27 cellular contexts compared by ENCODE assay signal in genomic region chr10:112208292-112208691, GRCh38. TPM values are rescaled to one million over a fixed set of nuclear protein-coding genes. Genes with fewer than 3 reads are reported as not detected.
DNase-seq lines count a peak whose midpoint lies in the region; ATAC-seq and TF ChIP-seq lines count a peak whose summit lies in the region.
"Had no signal": no experiment of that assay in that cellular context is flagged by ENCODE, and none has a peak within 500 bp of the region (broad histone marks: within the 10 kb centered on the region; RNA-seq: fewer than 3 reads in every experiment).

No MANE protein-coding gene starts in this region.

- peak overlapping the region; percentile 71 for H3K9ac ChIP-seq in mesenchymal stem cell (ENCODE audit: low read length)

- H3K36me3 Mint-ChIP-seq in brain, result no peaks in the 10 kb centered on the region
- H3K36me3 Mint-ChIP-seq: activated CD4-positive, alpha-beta memory T cell treated with anti-CD3 and anti-CD28 coated beads for 36 hours had no signal

- H3K27me3 Mint-ChIP-seq in brain, result no peaks in the 10 kb centered on the region

- intact Hi-C loops in Right ventricle myocardium superior (cut with DNase I) (no loop called here), cardiac septum (cut with DNase I) (no loop called here), posterior vena cava (cut with DNase I) (no loop called here)

- H2AK5ac ChIP-seq in mesenchymal stem cell (ENCODE audit: low read length, severe bottlenecking), result no peak overlapping the region

- H3K27me3 ChIP-seq in mesenchymal stem cell (ENCODE audit: control insufficient read depth in 1 of 2, insufficient read depth in 1 of 2, low read length in 2 of 2), result no peaks in the 10 kb centered on the region
- no peaks in the 10 kb centered on the region for H3K27me3 ChIP-seq in effector memory CD4-positive, alpha-beta T cell (replicated peaks; ENCODE audit: control insufficient read depth, insufficient read depth, low read length, poor library complexity, severe bottlenecking)
- H3K27me3 ChIP-seq: ovary, right atrium auricular region had no signal

- no peak overlapping the region for H3K14ac ChIP-seq in mesenchymal stem cell (ENCODE audit: low read length in 2 of 2)

- no peaks in the 10 kb centered on the region for H3K9me3 ChIP-seq in mesenchymal stem cell (ENCODE audit: control insufficient read depth, low read length)
- H3K9me3 ChIP-seq in effector memory CD4-positive, alpha-beta T cell (ENCODE audit: control insufficient read depth, low read length), result no peaks in the 10 kb centered on the region
- H3K9me3 ChIP-seq: ovary, right atrium auricular region had no signal

- no peak overlapping the region for H2BK12ac ChIP-seq in mesenchymal stem cell (ENCODE audit: low read length in 2 of 2)

- H3K4me1 Mint-ChIP-seq in brain, result peaks cover 38% of the 10 kb centered on the region
- H3K4me1 Mint-ChIP-seq: CD8-positive, alpha-beta memory T cell had no signal

- H2AFZ ChIP-seq in mesenchymal stem cell (ENCODE audit: low read depth, low read length), result no peak overlapping the region

- H3K27ac ChIP-seq in mesenchymal stem cell (ENCODE audit: low read length, poor library complexity, severe bottlenecking), result no peak overlapping the region
- H3K27ac ChIP-seq in effector memory CD4-positive, alpha-beta T cell (ENCODE audit: insufficient read depth, low read length, poor library complexity, severe bottlenecking), result no peak overlapping the region
- H3K27ac ChIP-seq: 22Rv1, ovary had no signal

- WGBS in mesenchymal stem cell, result 78% methylated on average over 3 of the region's 4 CpGs

- ATAC-seq in Right ventricle myocardium superior (ENCODE audit: poor library complexity) (peak; percentile 25), HG02885 (IDR thresholded peaks at IDR 0.05; ENCODE audit: poor library complexity, unreplicated experiment) (no peak), GM18867 (IDR thresholded peaks at IDR 0.05; ENCODE audit: unreplicated experiment) (no peak)

- H3K18ac ChIP-seq in mesenchymal stem cell (ENCODE audit: low read depth in 1 of 2, low read length in 2 of 2), result no peak overlapping the region

- DNase-seq in Right ventricle myocardium superior (no peak), cardiac septum (ENCODE audit: low spot score) (no peak), mesenchymal stem cell (no peak), posterior vena cava (ENCODE audit: low spot score) (no peak)
- no peak for DNase-seq in effector memory CD4-positive, alpha-beta T cell
- DNase-seq: activated CD4-positive, alpha-beta memory T cell treated with anti-CD3 and anti-CD28 coated beads for 36 hours; activated CD8-positive, alpha-beta memory T cell treated with anti-CD3 and anti-CD28 coated beads, Interleukin-2, amount 50 U/mL, for 4 hours; activated naive CD4-positive, alpha-beta T cell treated with anti-CD3 and anti-CD28 coated beads, Interleukin-2, amount 50 U/mL, for 16 hours; amygdala; CD8-positive, alpha-beta memory T cell; central memory CD4-positive, alpha-beta T cell; DMS 273 treated with DMSO at 0.1 percent for 48 hours; HCEC 1CT; head of caudate nucleus; NCI-H1436; NCI-H2081 treated with DMSO at 0.1 percent for 48 hours; NCI-H446; NCI-H774; nephron progenitor cell; ovary; stimulated activated CD4-positive, alpha-beta T cell treated with anti-CD3 and anti-CD28 coated beads, Interleukin-2, amount 100 ng/mL, for 48 hours; T-helper 1 cell had no signal

- H3K4ac ChIP-seq in mesenchymal stem cell (ENCODE audit: low read depth in 1 of 2, low read length in 2 of 2), result no peak overlapping the region

- H2BK15ac ChIP-seq in mesenchymal stem cell (ENCODE audit: low read depth, poor library complexity, severe bottlenecking), result no peak overlapping the region

- H3K36me3 ChIP-seq in mesenchymal stem cell (ENCODE audit: control insufficient read depth in 1 of 2, insufficient read depth in 2 of 2, low read depth in 1 of 2, low read length in 2 of 2), result no peaks in the 10 kb centered on the region
- H3K36me3 ChIP-seq in effector memory CD4-positive, alpha-beta T cell (ENCODE audit: control insufficient read depth, insufficient read depth, low read length), result no peaks in the 10 kb centered on the region
- H3K36me3 ChIP-seq: ovary, right atrium auricular region had no signal

- peak overlapping the region in 1 of 5 experiments; percentile 25 for H3K4me3 Mint-ChIP-seq in brain
- H3K4me3 Mint-ChIP-seq: activated CD4-positive, alpha-beta memory T cell treated with anti-CD3 and anti-CD28 coated beads for 36 hours; CD8-positive, alpha-beta memory T cell; nephron progenitor cell had no signal

- H2BK120ac ChIP-seq in mesenchymal stem cell (ENCODE audit: low read depth, low read length), result no peak overlapping the region

- H3K4me2 ChIP-seq in mesenchymal stem cell (ENCODE audit: low read length, poor library complexity, severe bottlenecking), result no peak overlapping the region

- no peak overlapping the region for H2BK5ac ChIP-seq in mesenchymal stem cell (ENCODE audit: low read depth, low read length, poor library complexity, severe bottlenecking)

- peak overlapping the region in 4 of 5 experiments; percentile 44 to 92 (median 80) for H3K27ac Mint-ChIP-seq in brain
- H3K27ac Mint-ChIP-seq: activated CD4-positive, alpha-beta memory T cell treated with anti-CD3 and anti-CD28 coated beads for 36 hours; CD8-positive, alpha-beta memory T cell; nephron progenitor cell had no signal

- no peak overlapping the region for H4K8ac ChIP-seq in mesenchymal stem cell (ENCODE audit: low read length)

- no peaks in the 10 kb centered on the region for H3K79me1 ChIP-seq in mesenchymal stem cell (replicated peaks; ENCODE audit: low read length, poor library complexity, severe bottlenecking)

- no peaks in the 10 kb centered on the region for H3K4me1 ChIP-seq in mesenchymal stem cell (ENCODE audit: control insufficient read depth, insufficient read depth, low read depth, low read length)
- no peaks in the 10 kb centered on the region for H3K4me1 ChIP-seq in effector memory CD4-positive, alpha-beta T cell (ENCODE audit: control insufficient read depth, insufficient read depth, low read length, poor library complexity, severe bottlenecking)
- H3K4me1 ChIP-seq: right atrium auricular region had no signal

- H3K23ac ChIP-seq in mesenchymal stem cell (ENCODE audit: low read length in 2 of 2), result no peak overlapping the region

- H3K4me3 ChIP-seq in mesenchymal stem cell (ENCODE audit: insufficient read depth in 1 of 2, low read depth in 1 of 2, low read length in 2 of 2), result peak overlapping the region in 1 of 2 experiments; percentile 49
- H3K4me3 ChIP-seq in effector memory CD4-positive, alpha-beta T cell (ENCODE audit: insufficient read depth, low read depth, low read length, poor library complexity, severe bottlenecking), result no peak overlapping the region
- H3K4me3 ChIP-seq: ovary, right atrium auricular region had no signal

- H3K9me3 Mint-ChIP-seq in brain, result peaks cover 0 to 12% (median 6%) of the 10 kb centered on the region in 5 experiments

- H4K91ac ChIP-seq in mesenchymal stem cell (ENCODE audit: low read length), result no peak overlapping the region

- TF ChIP-seq CTCF in brain (conservative IDR thresholded peaks at IDR 0.05), result no peak

RNA-seq across cellular contexts. Expression of gene GPAM, which starts 24.7 kb away (rescaled TPM):
- total RNA-seq in Right ventricle myocardium superior (29.7 TPM), cardiac septum (11.5 TPM), posterior vena cava (10 to 100 TPM; 11.8 to 13.8 TPM)
- 4.8 TPM for polyA plus RNA-seq in brain (ENCODE audit: insufficient read depth, low read depth, low replicate concordance)
- 2.3 TPM for polyA plus RNA-seq in mesenchymal stem cell (2013, experiment 1 of 2)
- 2.5 TPM for polyA plus RNA-seq in mesenchymal stem cell (2013, experiment 2 of 2)
